ENCODE assay signal across 18 cellular contexts in genomic region chrX:76915836-76916235, GRCh38.
"Had no signal": no experiment of that assay in that cellular context is flagged by ENCODE, and none has a peak within 500 bp of the region (broad histone marks: within the 10 kb centered on the region; RNA-seq: fewer than 3 reads in every experiment).

No MANE protein-coding gene starts in this region.

- H3K36me3 ChIP-seq: esophagus muscularis mucosa, gastroesophageal sphincter, heart right ventricle, left lung, lower lobe of right lung had no signal

- DNase-seq: dermis blood vessel endothelial cell; dorsolateral prefrontal cortex; effector CD4-positive, alpha-beta T cell; effector memory CD4-positive, alpha-beta T cell; foreskin keratinocyte; head of caudate nucleus; heart right ventricle; hippocampal formation; left cardiac atrium; left lung; left ventricle myocardium superior; lower lobe of right lung; mesenchymal stem cell; mucosa of descending colon had no signal

- H3K27me3 ChIP-seq: esophagus muscularis mucosa, foreskin keratinocyte, gastroesophageal sphincter, heart right ventricle, left lung had no signal

- ATAC-seq: foreskin keratinocyte, gastroesophageal sphincter, heart right ventricle, left cardiac atrium, left lung, left ventricle myocardium superior, lower lobe of right lung, mucosa of descending colon had no signal

- H3K36me3 Mint-ChIP-seq: mesothelial cell of epicardium had no signal

- H3K9me3 ChIP-seq: gastroesophageal sphincter, lower lobe of right lung had no signal

- H3K4me1 ChIP-seq: esophagus muscularis mucosa, foreskin keratinocyte, gastroesophageal sphincter, heart right ventricle, left lung, lower lobe of right lung had no signal

- H3K27ac Mint-ChIP-seq: mesothelial cell of epicardium had no signal

- H3K4me3 Mint-ChIP-seq: mesothelial cell of epicardium had no signal

- H3K4me3 ChIP-seq: coronary artery, dorsolateral prefrontal cortex, esophagus muscularis mucosa, gastroesophageal sphincter, heart right ventricle, left lung, lower lobe of right lung, mucosa of descending colon had no signal

- H3K27ac ChIP-seq: dorsolateral prefrontal cortex, esophagus muscularis mucosa, foreskin keratinocyte, gastroesophageal sphincter, heart right ventricle, left lung, lower lobe of right lung had no signal

- H3K4me1 Mint-ChIP-seq: mesothelial cell of epicardium had no signal
